In the genomic region with DNA sequence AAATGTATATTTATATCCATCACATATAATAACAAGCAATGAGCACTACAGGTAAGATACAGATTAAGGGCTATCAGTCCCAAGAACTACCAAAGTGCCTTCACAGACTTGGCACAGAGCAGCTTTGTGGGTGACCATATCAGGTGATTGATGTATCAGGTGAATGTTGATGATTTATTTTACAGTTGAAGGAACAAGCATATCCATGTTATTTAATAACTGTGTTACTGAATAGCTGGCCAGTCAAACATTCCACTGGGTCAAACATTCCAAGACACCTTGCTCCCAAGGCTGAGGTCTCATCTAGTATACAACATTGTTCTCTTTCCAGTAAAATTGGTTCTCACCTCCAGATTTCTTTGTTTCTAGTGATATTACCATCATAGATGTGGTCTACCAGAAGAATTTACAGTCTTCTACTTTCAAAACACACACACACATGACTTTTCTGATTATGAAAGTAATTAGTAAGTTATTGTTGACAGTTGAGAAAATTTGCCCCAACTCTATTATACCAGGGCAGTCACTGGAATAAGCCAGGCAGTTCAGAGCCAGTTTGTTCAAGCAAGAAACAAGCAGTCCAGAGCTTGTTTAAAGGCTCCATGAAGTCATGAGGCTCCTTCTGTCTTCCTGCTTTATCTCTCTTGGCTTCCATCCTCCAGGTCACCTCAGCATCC, we compare ENCODE assay signal across 16 cellular contexts.
DNase-seq lines count a peak whose midpoint lies in the region; ATAC-seq and TF ChIP-seq lines count a peak whose summit lies in the region.
"Had no signal": no experiment of that assay in that cellular context is flagged by ENCODE, and none has a peak within 500 bp of the region (broad histone marks: within the 10 kb centered on the region; RNA-seq: fewer than 3 reads in every experiment).

No MANE protein-coding gene starts in this region.

- peak; percentile 88 for ATAC-seq in GM18505 (IDR thresholded peaks at IDR 0.05; ENCODE audit: unreplicated experiment)
- ATAC-seq in GM19438 (IDR thresholded peaks at IDR 0.05; ENCODE audit: low read depth, unreplicated experiment), result peak; percentile 89
- ATAC-seq in HG02759 (IDR thresholded peaks at IDR 0.05; ENCODE audit: unreplicated experiment), result peak; percentile 90
- peak; percentile 82 for ATAC-seq in HG03457 (IDR thresholded peaks at IDR 0.05; ENCODE audit: unreplicated experiment)
- ATAC-seq: activated T-cell treated with anti-CD3 and anti-CD28 coated beads, Interleukin-2, amount 50 U/mL, for 72 hours; CD8-positive, alpha-beta T cell; heart left ventricle; HepG2; stimulated activated naive CD8-positive, alpha-beta T cell treated with anti-CD3 and anti-CD28 coated beads, Interleukin-15, amount 100 ng/mL, for 72 hours had no signal

- no peak for DNase-seq in NCI-H1048 (lab: John Stamatoyannopoulos, UW)
- DNase-seq in NCI-H2081 treated with DMSO at 0.1 percent for 48 hours (lab: John Stamatoyannopoulos, UW), result no peak
- DNase-seq in anterior cingulate cortex (lab: John Stamatoyannopoulos, UW), result no peak
- no peak for DNase-seq in CD1c-positive myeloid dendritic cell (ENCODE audit: extremely low spot score)
- DNase-seq: activated CD4-positive, alpha-beta T cell treated with anti-CD3 and anti-CD28 coated beads, Interleukin-2, amount 50 U/mL, for 1 hour; activated T-cell treated with anti-CD3 and anti-CD28 coated beads, Interleukin-2, amount 50 U/mL, for 72 hours; CD8-positive, alpha-beta T cell; erythroblast; heart left ventricle; kidney glomerular epithelial cell; stimulated activated naive CD8-positive, alpha-beta T cell treated with anti-CD3 and anti-CD28 coated beads, Interleukin-15, amount 100 ng/mL, for 72 hours had no signal

- no peak for TF ChIP-seq POLR2A in GM18505 (IDR thresholded peaks at IDR 0.05; ENCODE audit: borderline replicate concordance, extremely low read depth, insufficient read depth, insufficient read length)
